Comparison of ENCODE assay signal across 20 cellular contexts in genomic region chr16:71899171-71899570, GRCh38. TPM values are rescaled to one million over a fixed set of nuclear protein-coding genes. Genes with fewer than 3 reads are reported as not detected.
A peak's percentile ranks its signal among the peaks of the same experiment; 100 is the strongest.
DNase-seq lines count a peak whose midpoint lies in the region; ATAC-seq and TF ChIP-seq lines count a peak whose summit lies in the region.
"Had no signal": no experiment of that assay in that cellular context is flagged by ENCODE, and none has a peak within 500 bp of the region (broad histone marks: within the 10 kb centered on the region; RNA-seq: fewer than 3 reads in every experiment).

No MANE protein-coding gene starts in this region.

- no peak for TF ChIP-seq CTCF in cardiac muscle cell (IDR thresholded peaks at IDR 0.05; ENCODE audit: low read depth, low read length)
- TF ChIP-seq CTCF in heart right ventricle (IDR thresholded peaks at IDR 0.05): no peak
- TF ChIP-seq CTCF in RWPE1 (conservative IDR thresholded peaks at IDR 0.05; ENCODE audit: low read depth): no peak
- TF ChIP-seq CTCF in esophagus muscularis mucosa (IDR thresholded peaks at IDR 0.05): no peak
- no peak for TF ChIP-seq CTCF in stomach (IDR thresholded peaks at IDR 0.05)
- TF ChIP-seq CTCF in osteocyte (IDR thresholded peaks at IDR 0.05): no peak

- intact Hi-C loops in heart right ventricle (cut with DNase I): loop anchor here in 4 of 10 donors (5.0 to 10.0 kb wide), 4 partner anchors 33 to 94 kb away; partner anchors contain the start of gene AP1G1 (in 2 of the 4)
- intact Hi-C loops in esophagus muscularis mucosa (cut with DNase I): loop anchor here (5.0 kb wide), 2 partner anchors 63 to 92 kb away; partner anchors contain the start of gene AP1G1
- intact Hi-C loops in stomach (cut with DNase I; ENCODE audit: low total_unique reads): no loop called here

- H3K27ac ChIP-seq in cardiac muscle cell (peak overlapping the region; percentile 42), heart right ventricle (peak overlapping the region in 2 of 10 donors; percentile 44 to 60), RWPE1 (peak overlapping the region; percentile 28; the same call in 1 of the 2 replicates), esophagus muscularis mucosa (replicated peaks in 1 of 4) (peak overlapping the region in 3 of 4 donors; percentile 34 to 63 (median 58)), stomach (peak overlapping the region in 3 of 5 donors; percentile 52 to 68 (median 68))
- H3K27ac ChIP-seq: PC-9, VCaP had no signal

- H3K27me3 ChIP-seq in cardiac muscle cell (no peaks in the 10 kb centered on the region), heart right ventricle (no peaks in the 10 kb centered on the region), esophagus muscularis mucosa (no peaks in the 10 kb centered on the region), stomach (no peaks in the 10 kb centered on the region)

- no peak for TF ChIP-seq EP300 in esophagus muscularis mucosa (IDR thresholded peaks at IDR 0.05)
- no peak for TF ChIP-seq EP300 in stomach (IDR thresholded peaks at IDR 0.05)

- TF ChIP-seq POLR2A in esophagus muscularis mucosa (IDR thresholded peaks at IDR 0.05; ENCODE audit: low read depth) (no peak), stomach (IDR thresholded peaks at IDR 0.05) (no peak)

- H3K4me3 ChIP-seq in cardiac muscle cell (no peak overlapping the region), heart right ventricle (peak overlapping the region in 1 of 10 donors; percentile 8), esophagus muscularis mucosa (no peak overlapping the region), stomach (peak overlapping the region in 1 of 4 donors; percentile 8)
- H3K4me3 ChIP-seq: PC-9 had no signal

- H3K27me3 Mint-ChIP-seq in osteocyte (ENCODE audit: unreplicated experiment): no peaks in the 10 kb centered on the region
- H3K27me3 Mint-ChIP-seq: type B pancreatic cell had no signal

- DNase-seq in cardiac muscle cell (ENCODE audit: low read depth in 1 of 2, low spot score in 1 of 2) (no peak), heart right ventricle (no peak), RWPE1 (ENCODE audit: low spot score) (no peak), esophagus muscularis mucosa (ENCODE audit: extremely low spot score) (no peak), stomach (no peak), osteocyte (ENCODE audit: extremely low spot score, unreplicated experiment) (no peak), midbrain (lab: John Stamatoyannopoulos, UW) (no peak)
- DNase-seq: activated CD4-positive, alpha-beta T cell treated with anti-CD3 and anti-CD28 coated beads, Interleukin-2, amount 50 U/mL, for 1 hour; activated CD8-positive, alpha-beta memory T cell treated with anti-CD3 and anti-CD28 coated beads, Interleukin-2, amount 50 U/mL, for 48 hours; C1 segment of cervical spinal cord; caudate nucleus; DMS 273 treated with DMSO at 0.1 percent for 48 hours; hippocampal formation; NCI-H1417; NCI-H446; PC-9; stimulated activated CD4-positive, alpha-beta T cell treated with anti-CD3 and anti-CD28 coated beads, Interleukin-2, amount 100 ng/mL, for 48 hours had no signal

- H3K4me1 Mint-ChIP-seq in osteocyte (ENCODE audit: unreplicated experiment): peaks cover 37% of the 10 kb centered on the region

- H3K36me3 ChIP-seq in cardiac muscle cell (no peaks in the 10 kb centered on the region), heart right ventricle (peaks cover 0 to 13% (median 0%) of the 10 kb centered on the region in 9 donors), esophagus muscularis mucosa (no peaks in the 10 kb centered on the region), stomach (peaks cover 0 to 6% (median 2%) of the 10 kb centered on the region in 4 donors)

- H3K9me3 ChIP-seq in cardiac muscle cell (ENCODE audit: low read depth) (no peaks in the 10 kb centered on the region), heart right ventricle (no peaks in the 10 kb centered on the region), esophagus muscularis mucosa (no peaks in the 10 kb centered on the region), stomach (no peaks in the 10 kb centered on the region)

- 99% methylated on average over 4 of the region's 4 CpGs for WGBS in heart right ventricle, 2 donors
- WGBS in esophagus muscularis mucosa: 96% methylated on average over 4 of the region's 4 CpGs
- 93 to 97% (median 95%) methylated on average over 4 of the region's 4 CpGs for WGBS in stomach, 5 donors

- H3K4me1 ChIP-seq in cardiac muscle cell (ENCODE audit: low read depth) (peaks cover 9% of the 10 kb centered on the region), heart right ventricle (peaks cover 6 to 83% (median 75%) of the 10 kb centered on the region in 9 donors), esophagus muscularis mucosa (peaks cover 50 to 79% (median 76%) of the 10 kb centered on the region in 4 donors), stomach (peaks cover 43 to 81% (median 62%) of the 10 kb centered on the region in 4 donors)

- no peak overlapping the region for H3K27ac Mint-ChIP-seq in osteocyte (ENCODE audit: unreplicated experiment)

- H3K9me3 Mint-ChIP-seq in osteocyte (ENCODE audit: unreplicated experiment): no peaks in the 10 kb centered on the region
- H3K9me3 Mint-ChIP-seq: type B pancreatic cell had no signal

- no peak overlapping the region for H3K4me3 Mint-ChIP-seq in osteocyte (ENCODE audit: unreplicated experiment)
- H3K4me3 Mint-ChIP-seq: type B pancreatic cell had no signal

- CTCF ChIA-PET in RWPE1 (lab: Yijun Ruan, JAX): no interaction called here

- POLR2A ChIA-PET in RWPE1 (lab: Yijun Ruan, JAX; ENCODE audit: low non-redundant PET): interaction anchor here (0.6 kb wide), 1 partner anchor 20 kb away, joined by 3 read pairs; no protein-coding TSS in a partner anchor

- ATAC-seq in heart right ventricle: no peak
- no peak for ATAC-seq in GM19397 (IDR thresholded peaks at IDR 0.05; ENCODE audit: unreplicated experiment)

- H3K36me3 Mint-ChIP-seq in osteocyte (ENCODE audit: unreplicated experiment): peaks cover 2% of the 10 kb centered on the region

RNA-seq across cellular contexts. Expression of gene IST1, which starts 3.8 kb away (rescaled TPM):
- total RNA-seq in cardiac muscle cell (180 and 248 TPM in 2 replicates), heart right ventricle (100 to 1,000 TPM in 7 of 10 donors, 10 to 100 TPM in 3; 89.1 to 140 (median 108) TPM), esophagus muscularis mucosa (100 to 1,000 TPM; 132 to 186 (median 166) TPM), stomach (100 to 1,000 TPM; 159 to 270 (median 222) TPM), osteocyte (230 and 233 TPM in 2 replicates)
- polyA plus RNA-seq in cardiac muscle cell (164 and 227 TPM in 2 replicates), heart right ventricle (10 to 100 TPM; 80.6 to 92.1 TPM), stomach (100 to 1,000 TPM in 1 of 3 donors, 10 to 100 TPM in 2; 76.0 to 141 (median 83.9) TPM)

RNA-seq across cellular contexts. Expression of gene ZNF821, which starts 15.2 kb away (rescaled TPM):
- total RNA-seq in cardiac muscle cell (24.9 and 25.1 TPM in 2 replicates), heart right ventricle (1 to 10 TPM; 2.2 to 7.8 (median 3.5) TPM), esophagus muscularis mucosa (1 to 10 TPM; 2.1 to 6.5 (median 5.9) TPM), stomach (100 to 1,000 TPM in 1 of 5 donors, 1 to 10 TPM in 3, under 1 TPM in 1; 0.45 to 240 (median 5.8) TPM), osteocyte (13.2 and 14.1 TPM in 2 replicates)
- polyA plus RNA-seq in cardiac muscle cell (19.6 and 28.7 TPM in 2 replicates), heart right ventricle (1 to 10 TPM; 3.5 to 3.6 TPM), stomach (1 to 10 TPM; 3.5 to 5.3 (median 5.2) TPM)

RNA-seq across cellular contexts. Expression of gene ATXN1L, which starts 53.4 kb away (rescaled TPM):
- total RNA-seq in cardiac muscle cell (16.0 and 20.9 TPM in 2 replicates), heart right ventricle (10 to 100 TPM; 13.9 to 24.2 (median 19.1) TPM), esophagus muscularis mucosa (10 to 100 TPM; 32.8 to 54.6 (median 42.9) TPM), stomach (10 to 100 TPM in 3 of 5 donors, 1 to 10 TPM in 2; 8.5 to 33.4 (median 16.9) TPM), osteocyte (30.9 and 32.4 TPM in 2 replicates)
- polyA plus RNA-seq in cardiac muscle cell (6.8 and 12.6 TPM in 2 replicates), heart right ventricle (1 to 10 TPM; 6.0 to 6.7 TPM), stomach (1 to 10 TPM; 4.2 to 9.3 (median 7.2) TPM)
